19 cellular contexts compared by ENCODE assay signal in genomic region chr10:71587941-71588573, GRCh38.
DNase-seq lines count a peak whose midpoint lies in the region; ATAC-seq and TF ChIP-seq lines count a peak whose summit lies in the region.
"Had no signal": no experiment of that assay in that cellular context is flagged by ENCODE, and none has a peak within 500 bp of the region (broad histone marks: within the 10 kb centered on the region; RNA-seq: fewer than 3 reads in every experiment).

No MANE protein-coding gene starts in this region.

- TF ChIP-seq CTCF in A673 (conservative IDR thresholded peaks at IDR 0.05; ENCODE audit: low read depth, low read length) = no peak
- no peak for TF ChIP-seq CTCF in HEK293 (tag by site-specific recombination; IDR thresholded peaks at IDR 0.05)
- no peak for TF ChIP-seq CTCF in choroid plexus epithelial cell (conservative IDR thresholded peaks at IDR 0.05; ENCODE audit: low read depth, low read length)
- no peak for TF ChIP-seq CTCF in uterus (IDR thresholded peaks at IDR 0.05)

- DNase-seq in A673 (ENCODE audit: low spot score) = peak; percentile 71
- peak; percentile 95 for DNase-seq in NCI-H69 (lab: John Stamatoyannopoulos, UW)
- peak; percentile 97 for DNase-seq in choroid plexus epithelial cell (ENCODE audit: low read depth)
- no peak for DNase-seq in T-cell
- no peak for DNase-seq in left ventricle myocardium superior
- DNase-seq in hippocampal formation (lab: John Stamatoyannopoulos, UW) = no peak
- DNase-seq in uterus = no peak
- DNase-seq: ACHN; BE2C; CD8-positive, alpha-beta memory T cell; HCEC 1CT; IMR-90; NCI-H187; NCI-H510A; OCI-M1; SW 1271 had no signal

- no peaks in the 10 kb centered on the region for H3K9me3 ChIP-seq in A673 (ENCODE audit: low read depth, low read length, poor library complexity, severe bottlenecking)
- no peaks in the 10 kb centered on the region for H3K9me3 ChIP-seq in HEK293 (ENCODE audit: control insufficient read depth, insufficient read depth, low read depth, low read length)
- no peaks in the 10 kb centered on the region for H3K9me3 ChIP-seq in uterus
- H3K9me3 ChIP-seq: BE2C, SJSA1 had no signal

- intact Hi-C loops in A673 (cut with micrococcal nuclease; ENCODE audit: unreplicated experiment) = no loop called here
- intact Hi-C loops in left ventricle myocardium superior (cut with micrococcal nuclease) = no loop called here
- intact Hi-C loops in uterus (cut with DNase I; ENCODE audit: low total_unique reads) = no loop called here

- no peaks in the 10 kb centered on the region for H3K36me3 Mint-ChIP-seq in T-cell
- H3K36me3 Mint-ChIP-seq: CD8-positive, alpha-beta memory T cell had no signal

- H3K27me3 ChIP-seq in A673 (replicated peaks; ENCODE audit: insufficient read depth, low read depth, low read length, poor library complexity) = no peaks in the 10 kb centered on the region
- no peaks in the 10 kb centered on the region for H3K27me3 ChIP-seq in uterus
- H3K27me3 ChIP-seq: BE2C, SJSA1 had no signal

- no peak for TF ChIP-seq POLR2A in uterus (IDR thresholded peaks at IDR 0.05)

- ATAC-seq in T-cell (replicated peaks in 1 of 4) (no peak), left ventricle myocardium superior (no peak)

- H3K4me3 Mint-ChIP-seq in T-cell = no peak overlapping the region
- H3K4me3 Mint-ChIP-seq: CD8-positive, alpha-beta memory T cell had no signal

- H3K4me1 ChIP-seq in A673 (ENCODE audit: insufficient read depth, low read length, poor library complexity, severe bottlenecking) (peaks cover 24% of the 10 kb centered on the region), HEK293 (ENCODE audit: control insufficient read depth, insufficient read depth, low read length) (0 out of 2 replicates have a peak, but pooled peaks cover 3% of the 10 kb centered on the region), uterus (no peaks in the 10 kb centered on the region)

- CTCF ChIA-PET in A673 (lab: Charles Lee) (no interaction called here), HEK293 (lab: Yijun Ruan, JAX) (interaction anchor here (0.9 to 3.2 kb wide), 4 partner anchors 18 to 121 kb away, joined by 3 to 15 read pairs (median 6); no protein-coding TSS in a partner anchor), T-cell (lab: Charles Lee) (no interaction called here)

- H3K9me3 Mint-ChIP-seq in T-cell = no peaks in the 10 kb centered on the region
- H3K9me3 Mint-ChIP-seq: CD8-positive, alpha-beta memory T cell had no signal

- no TSS peak for BruUV-seq in A673 (replicated peaks; lab: Mats Ljungman, UMichigan)

- no peak overlapping the region for H3K4me3 ChIP-seq in A673 (ENCODE audit: low read depth, low read length, poor library complexity, severe bottlenecking)
- no peak overlapping the region for H3K4me3 ChIP-seq in HEK293 (ENCODE audit: low read depth, low read length)
- no peak overlapping the region for H3K4me3 ChIP-seq in choroid plexus epithelial cell (ENCODE audit: low read depth, low read length)
- no peak overlapping the region for H3K4me3 ChIP-seq in uterus
- H3K4me3 ChIP-seq: SJSA1 had no signal

- no peaks in the 10 kb centered on the region for H3K4me1 Mint-ChIP-seq in T-cell
- H3K4me1 Mint-ChIP-seq: CD8-positive, alpha-beta memory T cell had no signal

- H3K27ac ChIP-seq in A673 (ENCODE audit: low read depth, low read length, poor library complexity, severe bottlenecking) = no peak overlapping the region
- H3K27ac ChIP-seq in HEK293 (ENCODE audit: extremely low read depth, low read depth, low read length) = no peak overlapping the region
- H3K27ac ChIP-seq in uterus = no peak overlapping the region
- H3K27ac ChIP-seq: RWPE1, SJSA1 had no signal

- no peaks in the 10 kb centered on the region for H3K36me3 ChIP-seq in A673 (ENCODE audit: insufficient read depth, low read length, poor library complexity, severe bottlenecking)
- no peaks in the 10 kb centered on the region for H3K36me3 ChIP-seq in HEK293 (ENCODE audit: control insufficient read depth in 2 of 2, insufficient read depth in 1 of 2, low read length in 2 of 2)
- H3K36me3 ChIP-seq in uterus = no peaks in the 10 kb centered on the region
- H3K36me3 ChIP-seq: BE2C, SJSA1 had no signal

- peaks cover 0 to 12% of the 10 kb centered on the region in 2 donors for H3K27me3 Mint-ChIP-seq in T-cell

- POLR2A ChIA-PET in A673 (lab: Charles Lee; ENCODE audit: low non-redundant PET) (no interaction called here), HEK293 (lab: Yijun Ruan, JAX) (no interaction called here), T-cell (lab: Charles Lee) (no interaction called here)

- no peak overlapping the region for H3K27ac Mint-ChIP-seq in T-cell
- H3K27ac Mint-ChIP-seq: CD8-positive, alpha-beta memory T cell had no signal

TF ChIP-seq in HEK293, 187 proteins besides CTCF, POLR2A, EP300 and RAD21 (continues in another document):
- TF ChIP-seq EGR2 (tag by site-specific recombination; IDR thresholded peaks at IDR 0.05; ENCODE audit: low read depth) = peak; percentile 84
- TF ChIP-seq ZNF23 (tag by site-specific recombination; IDR thresholded peaks at IDR 0.05; ENCODE audit: borderline replicate concordance) = no peak
- no peak for TF ChIP-seq ZNF555 (tag by site-specific recombination; conservative IDR thresholded peaks at IDR 0.05)
- TF ChIP-seq ZNF621 (tag by site-specific recombination; IDR thresholded peaks at IDR 0.05) = no peak
- TF ChIP-seq ZNF423 (tag by site-specific recombination; IDR thresholded peaks at IDR 0.05) = peak; percentile 51; the same call in 1 of the 2 replicates
- no peak for TF ChIP-seq ZNF280C (tag by site-specific recombination; IDR thresholded peaks at IDR 0.05)
- TF ChIP-seq ZBTB26 (tag by site-specific recombination; optimal IDR thresholded peaks at IDR 0.05) = no peak
- no peak for TF ChIP-seq ZSCAN23 (tag by site-specific recombination; IDR thresholded peaks at IDR 0.05)
- no peak for TF ChIP-seq ZNF362 (tag by site-specific recombination; IDR thresholded peaks at IDR 0.05)
- TF ChIP-seq ZNF501 (tag by site-specific recombination; IDR thresholded peaks at IDR 0.05) = no peak
- no peak for TF ChIP-seq ZNF416 (tag by site-specific recombination; IDR thresholded peaks at IDR 0.05)
- no peak for TF ChIP-seq ZNF585B (tag by site-specific recombination; IDR thresholded peaks at IDR 0.05)
- TF ChIP-seq PATZ1 (tag by site-specific recombination; IDR thresholded peaks at IDR 0.05) = no peak

Comparison
In these comparisons a context has a peak if more than half of its experiments do, and no peak if none do; other contexts are left out.
1. DNase-seq: peak in A673 (single experiment), NCI-H69 (single experiment) and choroid plexus epithelial cell (single experiment); none in T-cell (0 of 34), left ventricle myocardium superior (single experiment), hippocampal formation (0 of 2) and uterus (0 of 2).